ENCODE assay signal across 15 cellular contexts in genomic region chr11:78209478-78209877, GRCh38.
"Had no signal": no experiment of that assay in that cellular context is flagged by ENCODE, and none has a peak within 500 bp of the region (broad histone marks: within the 10 kb centered on the region; RNA-seq: fewer than 3 reads in every experiment).

No MANE protein-coding gene starts in this region.

- H3K4me3 ChIP-seq: ascending aorta, coronary artery, stomach, vagina had no signal

- DNase-seq: activated CD4-positive, alpha-beta T cell treated with anti-CD3 and anti-CD28 coated beads, Interleukin-2, amount 50 U/mL, for 4 hours; activated naive CD4-positive, alpha-beta T cell treated with anti-CD3 and anti-CD28 coated beads for 36 hours; erythroblast; left ventricle myocardium superior; nucleus accumbens; retina; stomach; trophoblast cell; WERI-Rb-1 had no signal

- H3K9me3 Mint-ChIP-seq: activated naive CD4-positive, alpha-beta T cell treated with anti-CD3 and anti-CD28 coated beads for 36 hours; activated T-helper 2 cell treated with anti-CD3 and anti-CD28 coated beads, Interferon-gamma antibody, Interleukin-2, Interleukin-4, amounts not matched to agents 10 μg/mL and 5 μg/mL and 100 μg/mL, durations not matched to agents 14 hours and 24 hours and 36 hours; nephron; T-helper 1 cell treated with Interleukin-12 subunit alpha and Interleukin-12 subunit beta and Interleukin-4 antibody, amounts not matched to agents 30 μg/mL and 1 μg/mL, for 36 hours had no signal

- ATAC-seq: left ventricle myocardium superior had no signal

- H3K27ac ChIP-seq: stomach, vagina, WERI-Rb-1 had no signal

- H3K9me3 ChIP-seq: ascending aorta, stomach, vagina had no signal

- H3K4me3 Mint-ChIP-seq: activated naive CD4-positive, alpha-beta T cell treated with anti-CD3 and anti-CD28 coated beads for 36 hours; nephron; T-helper 1 cell treated with Interleukin-12 subunit alpha and Interleukin-12 subunit beta and Interleukin-4 antibody, amounts not matched to agents 30 μg/mL and 1 μg/mL, for 36 hours had no signal

- H3K27ac Mint-ChIP-seq: activated naive CD4-positive, alpha-beta T cell treated with anti-CD3 and anti-CD28 coated beads for 36 hours; activated T-helper 2 cell treated with anti-CD3 and anti-CD28 coated beads, Interferon-gamma antibody, Interleukin-2, Interleukin-4, amounts not matched to agents 10 μg/mL and 5 μg/mL and 100 μg/mL, durations not matched to agents 14 hours and 24 hours and 36 hours had no signal

- H3K4me1 ChIP-seq: ascending aorta, stomach had no signal

- H3K4me1 Mint-ChIP-seq: nephron had no signal

- H3K27me3 ChIP-seq: ascending aorta, stomach, vagina had no signal
